ENCODE assay signal across 10 cellular contexts in genomic region chr12:48678561-48679185, GRCh38. TPM values are rescaled to one million over a fixed set of nuclear protein-coding genes. Genes with fewer than 3 reads are reported as not detected.
DNase-seq lines count a peak whose midpoint lies in the region; ATAC-seq, FAIRE-seq and TF ChIP-seq lines count a peak whose summit lies in the region.
"Had no signal": no experiment of that assay in that cellular context is flagged by ENCODE, and none has a peak within 500 bp of the region (broad histone marks: within the 10 kb centered on the region; RNA-seq: fewer than 3 reads in every experiment).

No MANE protein-coding gene starts in this region.

- H3K4me3 ChIP-seq in breast epithelium (peak overlapping the region in 1 of 3 donors; percentile 32), keratinocyte (ENCODE audit: control insufficient read depth in 2 of 3, extremely low read depth in 1 of 3, insufficient read depth in 2 of 3, low read depth in 1 of 3, low read length in 3 of 3) (peak overlapping the region in 1 of 3 experiments; percentile 18), upper lobe of right lung (peak overlapping the region; percentile 6), brain microvascular endothelial cell (ENCODE audit: low read depth, low read length) (no peak overlapping the region)
- H3K4me3 ChIP-seq: uterus had no signal

- H3K36me3 Mint-ChIP-seq in MCF 10A (ENCODE audit: insufficient read depth, unreplicated experiment) (peaks cover 73% of the 10 kb centered on the region), WTC11 (peaks cover 52% of the 10 kb centered on the region)

- H3K27ac Mint-ChIP-seq in MCF 10A (ENCODE audit: low read depth, unreplicated experiment) (peak overlapping the region; percentile 47), WTC11 (peak overlapping the region; percentile 50)

- H3K4me1 Mint-ChIP-seq in MCF 10A (ENCODE audit: insufficient read depth, unreplicated experiment) (peaks cover 25% of the 10 kb centered on the region), WTC11 (peaks cover 18% of the 10 kb centered on the region)

- H3K4me1 ChIP-seq in breast epithelium: peaks cover 0 to 10% of the 10 kb centered on the region in 2 donors
- peaks cover 24% of the 10 kb centered on the region for H3K4me1 ChIP-seq in keratinocyte (ENCODE audit: control insufficient read depth, extremely low read depth, insufficient read depth, low read length)
- peaks cover 42% of the 10 kb centered on the region for H3K4me1 ChIP-seq in upper lobe of right lung

- no peak for FAIRE-seq in keratinocyte (lab: Jason Lieb, UNC)

- no peaks in the 10 kb centered on the region for H3K9me3 ChIP-seq in breast epithelium
- H3K9me3 ChIP-seq in keratinocyte (ENCODE audit: control insufficient read depth, low read depth, low read length): no peaks in the 10 kb centered on the region
- H3K9me3 ChIP-seq in upper lobe of right lung: no peaks in the 10 kb centered on the region
- H3K9me3 ChIP-seq: uterus had no signal

- H3K27ac ChIP-seq in breast epithelium: no peak overlapping the region
- peak overlapping the region; percentile 14 for H3K27ac ChIP-seq in keratinocyte (ENCODE audit: control insufficient read depth, insufficient read depth, low read length)
- no peak overlapping the region for H3K27ac ChIP-seq in upper lobe of right lung
- no peak overlapping the region for H3K27ac ChIP-seq in brain microvascular endothelial cell
- H3K27ac ChIP-seq: uterus had no signal

- no peak overlapping the region for H2AFZ ChIP-seq in keratinocyte (ENCODE audit: control insufficient read depth, low read length)

- intact Hi-C loops in MCF 10A (cut with micrococcal nuclease): no loop called here
- intact Hi-C loops in breast epithelium (cut with DNase I; ENCODE audit: low total_unique reads): no loop called here
- intact Hi-C loops in upper lobe of right lung (cut with DNase I): no loop called here
- intact Hi-C loops in left cardiac atrium (cut with DNase I): no loop called here

- peaks cover 2% of the 10 kb centered on the region for H3K9me1 ChIP-seq in keratinocyte (ENCODE audit: control insufficient read depth, extremely low read depth, insufficient read depth, low read length)

- in situ Hi-C loops in brain microvascular endothelial cell (cut with HindIII; ENCODE audit: low pct_ligation_motif_present, low sequenced_read_pairs): no loop called here

- H3K27me3 Mint-ChIP-seq in MCF 10A (ENCODE audit: insufficient read depth, unreplicated experiment) (no peaks in the 10 kb centered on the region), WTC11 (ENCODE audit: low read depth) (no peaks in the 10 kb centered on the region; the same call in 1 of the 2 replicates)

- no peak overlapping the region for H3K9ac ChIP-seq in keratinocyte (ENCODE audit: control insufficient read depth, extremely low read depth, insufficient read depth, low read length)

- no peaks in the 10 kb centered on the region for H3K9me3 Mint-ChIP-seq in MCF 10A (ENCODE audit: unreplicated experiment)
- no peaks in the 10 kb centered on the region for H3K9me3 Mint-ChIP-seq in WTC11

- TF ChIP-seq CTCF in MCF 10A (IDR thresholded peaks at IDR 0.05; ENCODE audit: unreplicated experiment) (no peak), breast epithelium (IDR thresholded peaks at IDR 0.05) (no peak), WTC11 (IDR thresholded peaks at IDR 0.05) (no peak), keratinocyte (optimal IDR thresholded peaks at IDR 0.05 in 1 of 3, IDR thresholded peaks at IDR 0.05 in 1 of 3, conservative IDR thresholded peaks at IDR 0.05 in 1 of 3; ENCODE audit: extremely low read depth in 1 of 3, insufficient read depth in 2 of 3, low read length in 3 of 3) (no peak), upper lobe of right lung (IDR thresholded peaks at IDR 0.05) (no peak), brain microvascular endothelial cell (IDR thresholded peaks at IDR 0.05; ENCODE audit: low read depth, low read length, missing control alignments) (no peak)

- no peak for DNase-seq in MCF 10A (ENCODE audit: unreplicated experiment)
- no peak for DNase-seq in breast epithelium (ENCODE audit: low spot score in 2 of 2)
- DNase-seq in WTC11 (ENCODE audit: low spot score): no peak
- DNase-seq in keratinocyte (ENCODE audit: low read depth, low spot score): no peak
- DNase-seq in upper lobe of right lung: no peak
- DNase-seq in left cardiac atrium: no peak
- no peak for DNase-seq in brain microvascular endothelial cell
- no peak for DNase-seq in GM03348 (ENCODE audit: low spot score)
- DNase-seq: stimulated activated CD4-positive, alpha-beta T cell treated with anti-CD3 and anti-CD28 coated beads, Interleukin-1b, Interleukin-23, amount 100 ng/mL, for 48 hours; uterus had no signal

- no peaks in the 10 kb centered on the region for H3K27me3 ChIP-seq in breast epithelium
- no peaks in the 10 kb centered on the region for H3K27me3 ChIP-seq in keratinocyte (ENCODE audit: control insufficient read depth, extremely low read depth, insufficient read depth, low read length)
- H3K27me3 ChIP-seq in upper lobe of right lung: no peaks in the 10 kb centered on the region
- H3K27me3 ChIP-seq in brain microvascular endothelial cell (replicated peaks): no peaks in the 10 kb centered on the region
- H3K27me3 ChIP-seq: uterus had no signal

- H3K36me3 ChIP-seq in breast epithelium (no peaks in the 10 kb centered on the region), keratinocyte (ENCODE audit: control insufficient read depth in 2 of 2, extremely low read depth in 1 of 2, insufficient read depth in 2 of 2, low read length in 2 of 2) (peaks cover 14 to 28% of the 10 kb centered on the region in 2 experiments), upper lobe of right lung (peaks cover 52% of the 10 kb centered on the region), brain microvascular endothelial cell (replicated peaks) (peaks cover 44% of the 10 kb centered on the region)
- H3K36me3 ChIP-seq: uterus had no signal

- dilution Hi-C loops in keratinocyte (cut with MboI; ENCODE audit: extremely low pct_ligation_motif_present, low sequenced_read_pairs): no loop called here

- peaks cover 9% of the 10 kb centered on the region for H4K20me1 ChIP-seq in keratinocyte (ENCODE audit: control insufficient read depth, extremely low read depth, insufficient read depth, low read length)

- peak overlapping the region; percentile 96 for H3K4me2 ChIP-seq in keratinocyte (ENCODE audit: control insufficient read depth, extremely low read depth, insufficient read depth, low read depth, low read length)

- BruUV-seq in MCF 10A (replicated peaks; lab: Mats Ljungman, UMichigan): no TSS peak

- CTCF ChIA-PET in MCF 10A (lab: Yijun Ruan, JAX) (interaction anchor here (0.6 to 1.2 kb wide), 4 partner anchors 12 to 1417 kb away, joined by 3 to 4 read pairs (median 4); no protein-coding TSS in a partner anchor), WTC11 (lab: Charles Lee) (no interaction called here)

- no peak for ATAC-seq in WTC11
- no peak for ATAC-seq in upper lobe of right lung
- ATAC-seq in left cardiac atrium: no peak

- peak overlapping the region; percentile 95 for H3K4me3 Mint-ChIP-seq in MCF 10A (ENCODE audit: unreplicated experiment)
- H3K4me3 Mint-ChIP-seq in WTC11: peak overlapping the region; percentile 97

- no peak for TF ChIP-seq POLR2A in breast epithelium (IDR thresholded peaks at IDR 0.05)

- peaks cover 77% of the 10 kb centered on the region for H3K79me2 ChIP-seq in keratinocyte (ENCODE audit: control insufficient read depth, insufficient read depth, low read length)

- POLR2A ChIA-PET in MCF 10A (lab: Yijun Ruan, JAX): interaction anchor here (1.1 to 2.2 kb wide), 3 partner anchors 9 to 137 kb away, joined by 3 to 8 read pairs (median 7); no protein-coding TSS in a partner anchor
- POLR2A ChIA-PET in WTC11 (lab: Charles Lee): no interaction called here

TF ChIP-seq in WTC11, 78 proteins besides CTCF, POLR2A, EP300 and RAD21 (continues in another document):
- TF ChIP-seq FOXJ3 (CRISPR knock-in tag; IDR thresholded peaks at IDR 0.05; ENCODE audit: borderline replicate concordance) (no peak), RORB (CRISPR knock-in tag; IDR thresholded peaks at IDR 0.05) (no peak), JUN (CRISPR knock-in tag; IDR thresholded peaks at IDR 0.05) (no peak), PRRX2 (CRISPR knock-in tag; IDR thresholded peaks at IDR 0.05) (no peak), EMX1 (CRISPR knock-in tag; IDR thresholded peaks at IDR 0.05) (no peak)

RNA-seq across cellular contexts. Expression of gene KANSL2, which starts 3.4 kb away (rescaled TPM):
- total RNA-seq in MCF 10A (2022) (35.3 and 44.2 TPM in 2 replicates), breast epithelium (100 to 1,000 TPM in 1 of 3 donors, 10 to 100 TPM in 2; 48.0 to 113 (median 76.4) TPM), WTC11 (2021) (38.4 to 48.1 TPM (median 41.1 TPM) in 3 replicates), upper lobe of right lung (24.7 TPM), left cardiac atrium (10 to 100 TPM; 18.4 to 25.9 TPM)
- 36.1 to 42.8 TPM (median 37.8 TPM) in 3 replicates for polyA plus RNA-seq in keratinocyte
- 18.7 TPM for polyA plus RNA-seq in keratinocyte (2011; ENCODE audit: low read depth)
- 25.9 and 33.5 TPM in 2 replicates for polyA plus RNA-seq in keratinocyte (2011; cell fraction: cytosol; rRNA removed)
- polyA plus RNA-seq in keratinocyte (2011; cell fraction: nucleus; rRNA removed): 66.0 and 78.3 TPM in 2 replicates
- 23.1 and 26.0 TPM in 2 replicates for polyA plus RNA-seq in keratinocyte (2012; ENCODE audit: low replicate concordance)
- 32.1 to 46.3 TPM (median 39.7 TPM) in 3 replicates for polyA minus RNA-seq in keratinocyte
- polyA minus RNA-seq in keratinocyte (2011; cell fraction: cytosol; rRNA and poly(A)+ RNA removed): 27.8 TPM
- polyA minus RNA-seq in keratinocyte (2011; cell fraction: nucleus; rRNA and poly(A)+ RNA removed): 32.3 and 46.6 TPM in 2 replicates

RNA-seq across cellular contexts. Expression of gene CCNT1, which starts 37.8 kb away (rescaled TPM):
- total RNA-seq in MCF 10A (2022) (54.3 and 55.1 TPM in 2 replicates), breast epithelium (10 to 100 TPM; 25.9 to 51.7 (median 26.7) TPM), WTC11 (2021) (34.3 to 42.0 TPM (median 41.8 TPM) in 3 replicates), upper lobe of right lung (31.2 TPM), left cardiac atrium (10 to 100 TPM; 21.2 to 21.7 TPM)
- polyA plus RNA-seq in keratinocyte: 20.4 to 23.4 TPM (median 22.5 TPM) in 3 replicates
- polyA plus RNA-seq in keratinocyte (2011; ENCODE audit: low read depth): 19.1 TPM
- 4.5 and 11.8 TPM in 2 replicates for polyA plus RNA-seq in keratinocyte (2011; cell fraction: cytosol; rRNA removed)
- 29.5 and 38.2 TPM in 2 replicates for polyA plus RNA-seq in keratinocyte (2011; cell fraction: nucleus; rRNA removed)
- polyA plus RNA-seq in keratinocyte (2012; ENCODE audit: low replicate concordance): 9.9 and 11.4 TPM in 2 replicates
- 8.4 to 112 TPM (median 107 TPM) in 3 replicates for polyA minus RNA-seq in keratinocyte
- polyA minus RNA-seq in keratinocyte (2011; cell fraction: cytosol; rRNA and poly(A)+ RNA removed): 14.4 TPM
- 32.2 and 69.1 TPM in 2 replicates for polyA minus RNA-seq in keratinocyte (2011; cell fraction: nucleus; rRNA and poly(A)+ RNA removed)
